Comparison of ENCODE assay signal across 20 cellular contexts in the genomic region with DNA sequence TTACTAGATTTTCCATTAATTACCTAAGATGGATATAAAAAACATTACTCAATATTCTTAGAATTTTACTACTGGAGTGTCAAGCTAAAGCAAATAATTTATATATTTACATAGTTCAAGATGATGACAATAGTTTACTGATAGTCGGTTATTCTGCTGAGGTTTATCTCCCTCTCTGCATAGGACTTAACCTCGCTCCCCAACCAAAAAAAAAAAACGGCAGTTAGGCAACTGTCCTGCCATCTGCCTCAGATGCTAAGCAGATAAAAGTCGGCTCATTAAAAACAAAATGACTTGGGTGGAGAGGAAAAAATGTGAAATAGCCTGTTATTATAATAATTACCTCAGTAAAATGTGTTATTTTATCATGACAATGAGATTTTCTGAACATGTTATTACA. TPM values are rescaled to one million over a fixed set of nuclear protein-coding genes. Genes with fewer than 3 reads are reported as not detected.
"Had no signal": no experiment of that assay in that cellular context is flagged by ENCODE, and none has a peak within 500 bp of the region (broad histone marks: within the 10 kb centered on the region; RNA-seq: fewer than 3 reads in every experiment).

No MANE protein-coding gene starts in this region.

- H3K27ac Mint-ChIP-seq: activated naive CD8-positive, alpha-beta T cell treated with anti-CD3 and anti-CD28 coated beads, Interleukin-2, amount 10 ng/mL, durations not matched to agents 7 days and 5 days; memory B cell; naive thymus-derived CD4-positive, alpha-beta T cell had no signal

- H3K36me3 ChIP-seq: brain microvascular endothelial cell, esophagus squamous epithelium, left ventricle myocardium inferior, pancreas, sigmoid colon, spleen, stomach, thoracic aorta had no signal

- H3K4me1 ChIP-seq: left ventricle myocardium inferior, pancreas, sigmoid colon, spleen, stomach had no signal

- H3K9me3 ChIP-seq: esophagus squamous epithelium, left ventricle myocardium inferior, mucosa of descending colon, pancreas, sigmoid colon, spleen, stomach, thoracic aorta had no signal

- H3K4me1 Mint-ChIP-seq: activated naive CD8-positive, alpha-beta T cell treated with anti-CD3 and anti-CD28 coated beads, Interleukin-2, amount 10 ng/mL, durations not matched to agents 7 days and 5 days; central memory CD8-positive, alpha-beta T cell; memory B cell; naive thymus-derived CD4-positive, alpha-beta T cell had no signal

- H3K27me3 ChIP-seq: brain microvascular endothelial cell, esophagus squamous epithelium, pancreas, sigmoid colon, stomach had no signal

- H3K27ac ChIP-seq: brain microvascular endothelial cell, esophagus squamous epithelium, left ventricle myocardium inferior, pancreas, sigmoid colon, spleen, stomach, thoracic aorta had no signal

- H3K36me3 Mint-ChIP-seq: activated naive CD8-positive, alpha-beta T cell treated with anti-CD3 and anti-CD28 coated beads, Interleukin-2, amount 10 ng/mL, durations not matched to agents 7 days and 5 days; memory B cell; naive thymus-derived CD4-positive, alpha-beta T cell had no signal

- DNase-seq: activated CD4-positive, alpha-beta T cell treated with anti-CD3 and anti-CD28 coated beads, Interleukin-2, amount 50 U/mL, for 1 hour; activated naive CD4-positive, alpha-beta T cell; activated naive CD8-positive, alpha-beta T cell treated with anti-CD3 and anti-CD28 coated beads, Interleukin-2, amount 10 ng/mL, durations not matched to agents 7 days and 5 days; brain microvascular endothelial cell; cortex of kidney; effector CD4-positive, alpha-beta T cell; esophagus squamous epithelium; foreskin fibroblast; hypothalamus; kidney; left ventricle myocardium inferior; mucosa of descending colon; naive thymus-derived CD4-positive, alpha-beta T cell; pancreas; sigmoid colon; spleen; stomach had no signal

- ATAC-seq: mucosa of descending colon; naive thymus-derived CD4-positive, alpha-beta T cell; pancreas had no signal

- H3K9me3 Mint-ChIP-seq: activated naive CD8-positive, alpha-beta T cell treated with anti-CD3 and anti-CD28 coated beads, Interleukin-2, amount 10 ng/mL, durations not matched to agents 7 days and 5 days; central memory CD8-positive, alpha-beta T cell; memory B cell had no signal

- H3K4me3 ChIP-seq: esophagus squamous epithelium, left ventricle myocardium inferior, mucosa of descending colon, pancreas, sigmoid colon, spleen, stomach, thoracic aorta had no signal

- H3K27me3 Mint-ChIP-seq: central memory CD8-positive, alpha-beta T cell; memory B cell had no signal

- H3K4me3 Mint-ChIP-seq: activated naive CD8-positive, alpha-beta T cell treated with anti-CD3 and anti-CD28 coated beads, Interleukin-2, amount 10 ng/mL, durations not matched to agents 7 days and 5 days; central memory CD8-positive, alpha-beta T cell; memory B cell; naive thymus-derived CD4-positive, alpha-beta T cell had no signal

RNA-seq across cellular contexts. Expression of gene ITGB8, which starts 14.0 kb away (rescaled TPM):
- total RNA-seq: activated naive CD8-positive, alpha-beta T cell treated with anti-CD3 and anti-CD28 coated beads, Interleukin-2, amount 10 ng/mL, durations not matched to agents 7 days and 5 days had no signal
